22 cellular contexts compared by ENCODE assay signal in the genomic region with DNA sequence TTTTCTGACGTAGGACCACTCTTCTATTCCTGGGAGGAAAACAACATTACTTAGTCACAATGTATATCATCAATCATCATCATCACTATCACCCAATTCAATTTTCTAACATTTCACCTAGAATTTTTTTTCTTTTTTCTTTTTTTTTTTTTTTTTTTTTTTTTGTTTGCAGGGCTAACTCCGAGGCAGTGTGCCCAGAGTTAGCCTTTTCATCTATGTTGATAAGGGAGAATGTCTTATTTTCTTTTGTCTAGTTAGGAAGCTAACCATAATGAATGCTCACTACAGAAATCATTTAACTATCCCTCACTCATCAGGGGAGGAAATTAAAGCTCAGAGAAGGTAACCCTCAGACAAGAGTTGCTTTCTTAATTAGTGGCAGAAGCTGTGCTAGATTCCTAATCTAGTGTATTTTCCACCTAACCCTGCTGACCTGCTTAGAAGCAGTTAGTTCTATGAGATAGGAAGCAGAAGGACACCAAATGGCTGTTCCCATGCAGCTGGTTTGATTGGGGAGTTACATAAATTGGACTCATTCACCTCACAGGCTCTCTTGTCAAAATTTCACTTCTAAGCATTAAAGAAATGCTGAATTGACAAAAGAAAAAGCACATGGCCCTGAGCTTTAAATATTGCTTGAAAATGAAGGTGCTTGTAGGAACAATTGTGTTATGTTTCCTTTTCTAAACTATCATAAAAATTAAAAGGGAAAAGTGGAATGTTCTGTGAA.
"Had no signal": no experiment of that assay in that cellular context is flagged by ENCODE, and none has a peak within 500 bp of the region (broad histone marks: within the 10 kb centered on the region; RNA-seq: fewer than 3 reads in every experiment).

No MANE protein-coding gene starts in this region.

- H3K36me3 ChIP-seq: gastrocnemius medialis, lower lobe of right lung, prostate gland, right atrium auricular region, sigmoid colon, tibial artery had no signal

- FAIRE-seq: endometrium, keratinocyte had no signal

- H3K4me3 ChIP-seq: coronary artery, gastrocnemius medialis, lower lobe of right lung, prostate gland, right atrium auricular region, sigmoid colon, testis, tibial artery had no signal

- ATAC-seq: effector memory CD8-positive, alpha-beta T cell; gastrocnemius medialis; left ventricle myocardium superior; lower lobe of right lung; naive thymus-derived CD8-positive, alpha-beta T cell; stimulated activated memory B cell treated with anti-CD40 and anti-IgM and Interleukin-4, amounts not matched to agents 10 μg/mL and 1 μg/mL and 100 μg/mL, for 72 hours; stimulated activated naive CD8-positive, alpha-beta T cell treated with anti-CD3 and anti-CD28 coated beads, Interleukin-15, Interleukin-2, amounts not matched to agents 100 U/mL and 50 U/mL, for 24 hours had no signal

- H3K27ac ChIP-seq: coronary artery, gastrocnemius medialis, lower lobe of right lung, prostate gland, right atrium auricular region, sigmoid colon, testis, tibial artery had no signal

- DNase-seq: dermis blood vessel endothelial cell; effector memory CD8-positive, alpha-beta T cell; erythroblast; gastrocnemius medialis; head of caudate nucleus; left ventricle myocardium superior; lower lobe of right lung; naive thymus-derived CD8-positive, alpha-beta T cell; nephron progenitor cell; occipital lobe; sigmoid colon; stimulated activated CD4-positive, alpha-beta T cell treated with anti-CD3 and anti-CD28 coated beads, Interleukin-4, amount 100 ng/mL, for 4 hours; stimulated activated naive CD8-positive, alpha-beta T cell treated with anti-CD3 and anti-CD28 coated beads, Interleukin-15, Interleukin-2, amounts not matched to agents 100 U/mL and 50 U/mL, for 24 hours; substantia nigra; testis; tibial artery had no signal

- H3K9me3 ChIP-seq: gastrocnemius medialis, lower lobe of right lung, prostate gland, right atrium auricular region, sigmoid colon, testis, tibial artery had no signal

- H3K27me3 ChIP-seq: gastrocnemius medialis, right atrium auricular region, sigmoid colon, testis, tibial artery had no signal

- H3K4me1 ChIP-seq: gastrocnemius medialis, lower lobe of right lung, prostate gland, right atrium auricular region, sigmoid colon, testis, tibial artery had no signal
